ENCODE assay signal across 8 cellular contexts in genomic region chr2:218406949-218407703, GRCh38. TPM values are rescaled to one million over a fixed set of nuclear protein-coding genes. Genes with fewer than 3 reads are reported as not detected.
DNase-seq lines count a peak whose midpoint lies in the region; ATAC-seq and TF ChIP-seq lines count a peak whose summit lies in the region.

No MANE protein-coding gene starts in this region.

- H3K4me3 ChIP-seq in HAP-1: peak overlapping the region; percentile 31
- peak overlapping the region; percentile 61 to 65 for H3K4me3 ChIP-seq in muscle layer of duodenum (ENCODE audit: low read depth in 1 of 2, low read length in 2 of 2)
- peak overlapping the region; percentile 47 for H3K4me3 ChIP-seq in suprapubic skin

- peak overlapping the region; percentile 90 for H3K4me3 Mint-ChIP-seq in CD4-positive, alpha-beta T cell

- H3K4me1 Mint-ChIP-seq in CD4-positive, alpha-beta T cell (ENCODE audit: low read depth): peaks cover 50% of the 10 kb centered on the region

- H3K27me3 ChIP-seq in CD4-positive, alpha-beta T cell (ENCODE audit: control insufficient read depth, insufficient read depth, low read length): no peaks in the 10 kb centered on the region
- H3K27me3 ChIP-seq in HAP-1 (ENCODE audit: low read depth): no peaks in the 10 kb centered on the region
- H3K27me3 ChIP-seq in muscle layer of duodenum (ENCODE audit: low read depth, low read length): no peaks in the 10 kb centered on the region
- H3K27me3 ChIP-seq in suprapubic skin: no peaks in the 10 kb centered on the region

- peaks cover 45% of the 10 kb centered on the region for H3K36me3 Mint-ChIP-seq in CD4-positive, alpha-beta T cell (ENCODE audit: low read depth)

- DNase-seq in CD4-positive, alpha-beta T cell: peak; percentile 50 to 71 (median 60)
- DNase-seq in HAP-1 (ENCODE audit: low spot score in 2 of 2): peak; percentile 62 to 69
- peak; percentile 35 to 59 for DNase-seq in NOMO-1 (lab: John Stamatoyannopoulos, UW; ENCODE audit: unreplicated experiment in 2 of 2)
- peak; percentile 39 for DNase-seq in activated T-cell treated with anti-CD3 and anti-CD28 coated beads for 24 hours (ENCODE audit: low read depth)
- DNase-seq in epithelial cell of prostate (ENCODE audit: low read depth, low spot score): no peak
- DNase-seq in suprapubic skin (ENCODE audit: low spot score in 2 of 2): peak; percentile 87

- POLR2A ChIA-PET in CD4-positive, alpha-beta T cell (lab: Charles Lee): interaction anchor here (1.1 to 5.0 kb wide), 6 partner anchors 11 to 252 kb away, joined by 3 to 74 read pairs (median 4); partner anchors contain the start of genes BCS1L, USP37 and ZNF142

- no peak for TF ChIP-seq POLR2A in suprapubic skin (IDR thresholded peaks at IDR 0.05)

- peak; percentile 2 for TF ChIP-seq CTCF in CD4-positive, alpha-beta T cell (IDR thresholded peaks at IDR 0.05)
- TF ChIP-seq CTCF in suprapubic skin (IDR thresholded peaks at IDR 0.05): no peak

- no peak for TF ChIP-seq EP300 in suprapubic skin (IDR thresholded peaks at IDR 0.05)

- peak overlapping the region; percentile 78 for H3K27ac ChIP-seq in CD4-positive, alpha-beta T cell (ENCODE audit: low read depth, low read length)
- peak overlapping the region; percentile 72 for H3K27ac ChIP-seq in epithelial cell of prostate
- peak overlapping the region; percentile 82 for H3K27ac ChIP-seq in muscle layer of duodenum (ENCODE audit: low read length)
- peak overlapping the region; percentile 76 for H3K27ac ChIP-seq in suprapubic skin

- H3K27ac Mint-ChIP-seq in CD4-positive, alpha-beta T cell: peak overlapping the region; percentile 88

- no peaks in the 10 kb centered on the region for H3K9me3 Mint-ChIP-seq in CD4-positive, alpha-beta T cell

- H3K36me3 ChIP-seq in HAP-1 (replicated peaks) (peaks cover 32% of the 10 kb centered on the region), muscle layer of duodenum (ENCODE audit: control insufficient read depth in 1 of 2, insufficient read depth in 2 of 2, low read length in 2 of 2) (peaks cover 7 to 27% of the 10 kb centered on the region in 2 donors), suprapubic skin (peaks cover 29% of the 10 kb centered on the region)

- ATAC-seq in CD4-positive, alpha-beta T cell (ENCODE audit: poor library complexity): peak; percentile 34
- ATAC-seq in GM18519 (IDR thresholded peaks at IDR 0.05; ENCODE audit: low FRiP score, unreplicated experiment): no peak

- H3K27me3 Mint-ChIP-seq in CD4-positive, alpha-beta T cell: no peaks in the 10 kb centered on the region

- H3K9me3 ChIP-seq in CD4-positive, alpha-beta T cell (ENCODE audit: control insufficient read depth, low read length): no peaks in the 10 kb centered on the region
- H3K9me3 ChIP-seq in HAP-1 (no peaks in the 10 kb centered on the region), muscle layer of duodenum (ENCODE audit: control insufficient read depth in 1 of 2, low read length in 2 of 2) (no peaks in the 10 kb centered on the region), suprapubic skin (no peaks in the 10 kb centered on the region)

- H3K4me1 ChIP-seq in HAP-1: peaks cover 21% of the 10 kb centered on the region
- peaks cover 14 to 43% of the 10 kb centered on the region in 2 donors for H3K4me1 ChIP-seq in muscle layer of duodenum (ENCODE audit: control insufficient read depth in 1 of 2, insufficient read depth in 2 of 2, low read length in 2 of 2)
- H3K4me1 ChIP-seq in suprapubic skin: peaks cover 54% of the 10 kb centered on the region

- in situ Hi-C loops in HAP-1 (cut with MboI; ENCODE audit: low sequenced_read_pairs): loop anchor here (10.0 kb wide), 1 partner anchor 238 kb away; no protein-coding TSS in a partner anchor

- intact Hi-C loops in CD4-positive, alpha-beta T cell (cut with DNase I, micrococcal nuclease): loop anchor here (1.0 to 10.0 kb wide), 9 partner anchors 11 to 768 kb away; partner anchors contain the start of genes CNOT9 (in 1 of the 2), CNPPD1 (in 1 of the 2), RETREG2 (in 1 of the 2) and SLC23A3 (in 1 of the 2)

- CTCF ChIA-PET in CD4-positive, alpha-beta T cell (lab: Charles Lee): interaction anchor here (1.0 to 1.4 kb wide), 4 partner anchors 59 to 164 kb away, joined by 3 to 4 read pairs (median 4); no protein-coding TSS in a partner anchor

- 3% methylated on average over 14 of the region's 14 CpGs for WGBS in suprapubic skin

RNA-seq across cellular contexts. Expression of gene CTDSP1, which starts 7.5 kb away (rescaled TPM):
- total RNA-seq in CD4-positive, alpha-beta T cell: 10 to 100 TPM; 70.5 to 76.8 TPM
- 100 to 1,000 TPM in 2 of 4 donors, 10 to 100 TPM in 2; 70.3 to 140 (median 99.5) TPM for total RNA-seq in suprapubic skin

RNA-seq across cellular contexts. Expression of gene VIL1, which starts 11.8 kb away (rescaled TPM):
- total RNA-seq in CD4-positive, alpha-beta T cell: under 1 TPM; 0.20 to 0.33 TPM
- total RNA-seq in suprapubic skin: 1 to 10 TPM in 2 of 4 donors, under 1 TPM in 2; 0.21 to 3.3 (median 1.1) TPM

RNA-seq across cellular contexts. Expression of gene SLC11A1, which starts 25.1 kb away (rescaled TPM):
- 1 to 10 TPM; 4.9 to 6.3 TPM for total RNA-seq in CD4-positive, alpha-beta T cell
- 10 to 100 TPM in 2 of 4 donors, 1 to 10 TPM in 1, under 1 TPM in 1; 0.78 to 16.1 (median 7.6) TPM for total RNA-seq in suprapubic skin

RNA-seq across cellular contexts. Expression of gene CATIP, which starts 50.5 kb away (rescaled TPM):
- total RNA-seq in CD4-positive, alpha-beta T cell: not detected
- total RNA-seq in suprapubic skin: not detected
